In the genomic region with DNA sequence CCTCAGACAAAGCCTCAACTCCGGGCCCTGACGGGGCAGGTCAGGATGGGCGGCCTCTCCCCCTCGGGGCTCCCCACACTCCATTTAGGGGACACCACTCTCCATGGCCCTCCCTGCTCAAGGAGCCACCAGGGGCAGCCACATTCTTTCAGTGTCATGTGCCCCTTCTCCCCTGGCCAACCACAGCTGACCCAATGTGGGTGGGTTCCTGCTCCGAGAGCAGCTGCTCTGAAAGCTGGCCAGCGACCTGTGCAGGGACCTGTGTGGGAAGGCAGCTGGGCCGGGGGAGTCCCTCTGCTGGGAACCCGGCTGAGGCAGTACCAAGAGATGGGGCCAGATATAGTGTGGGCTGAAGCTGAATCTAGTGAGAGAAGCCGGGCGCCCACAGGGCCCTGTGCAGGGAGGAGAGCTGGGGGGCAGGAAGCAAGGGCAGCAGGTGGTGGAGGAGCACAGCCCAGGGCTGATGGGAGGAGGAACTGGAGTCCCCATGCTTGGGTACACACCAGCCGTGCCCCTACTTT, we compare ENCODE assay signal across 1 cellular context.
TF ChIP-seq lines count a peak whose summit lies in the region.

No MANE protein-coding gene starts in this region.

TF ChIP-seq in HepG2, 621 proteins besides CTCF, POLR2A, EP300 and RAD21 (continues in another document):
- no peak for TF ChIP-seq DRAP1 (CRISPR knock-in tag; IDR thresholded peaks at IDR 0.05)
- TF ChIP-seq KDM3A (CRISPR knock-in tag; IDR thresholded peaks at IDR 0.05; ENCODE audit: low read depth), result no peak
- TF ChIP-seq ZMYM4 (CRISPR knock-in tag; IDR thresholded peaks at IDR 0.05), result no peak
- no peak for TF ChIP-seq FOSL1 (CRISPR knock-in tag; IDR thresholded peaks at IDR 0.05; ENCODE audit: borderline replicate concordance)
- TF ChIP-seq ZNF484 (CRISPR knock-in tag; IDR thresholded peaks at IDR 0.05; ENCODE audit: borderline replicate concordance, low read depth), result 0 out of 2 replicates have a peak, but pooled peaks have one; percentile 40
- TF ChIP-seq USF2 (IDR thresholded peaks at IDR 0.05; ENCODE audit: low read depth, low read length), result peak; percentile 47; the same call in 1 of the 2 replicates
- TF ChIP-seq USF2 (CRISPR knock-in tag; IDR thresholded peaks at IDR 0.05; ENCODE audit: borderline replicate concordance), result peak; percentile 59; the same call in 1 of the 2 replicates
- no peak for TF ChIP-seq NFYB (CRISPR knock-in tag; IDR thresholded peaks at IDR 0.05)
- no peak for TF ChIP-seq ZNF782 (CRISPR knock-in tag; IDR thresholded peaks at IDR 0.05; ENCODE audit: borderline replicate concordance)
- TF ChIP-seq HIVEP1 (CRISPR knock-in tag; IDR thresholded peaks at IDR 0.05), result peak; percentile 19; the same call in 1 of the 2 replicates
- TF ChIP-seq, protein P1, sequence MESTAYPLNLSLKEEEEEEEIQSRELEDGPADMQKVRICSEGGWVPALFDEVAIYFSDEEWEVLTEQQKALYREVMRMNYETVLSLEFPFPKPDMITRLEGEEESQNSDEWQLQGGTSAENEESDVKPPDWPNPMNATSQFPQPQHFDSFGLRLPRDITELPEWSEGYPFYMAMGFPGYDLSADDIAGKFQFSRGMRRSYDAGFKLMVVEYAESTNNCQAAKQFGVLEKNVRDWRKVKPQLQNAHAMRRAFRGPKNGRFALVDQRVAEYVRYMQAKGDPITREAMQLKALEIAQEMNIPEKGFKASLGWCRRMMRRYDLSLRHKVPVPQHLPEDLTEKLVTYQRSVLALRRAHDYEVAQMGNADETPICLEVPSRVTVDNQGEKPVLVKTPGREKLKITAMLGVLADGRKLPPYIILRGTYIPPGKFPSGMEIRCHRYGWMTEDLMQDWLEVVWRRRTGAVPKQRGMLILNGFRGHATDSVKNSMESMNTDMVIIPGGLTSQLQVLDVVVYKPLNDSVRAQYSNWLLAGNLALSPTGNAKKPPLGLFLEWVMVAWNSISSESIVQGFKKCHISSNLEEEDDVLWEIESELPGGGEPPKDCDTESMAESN (CRISPR knock-in tag; conservative IDR thresholded peaks at IDR 0.05), result no peak
- TF ChIP-seq ZKSCAN5 (CRISPR knock-in tag; IDR thresholded peaks at IDR 0.05), result no peak
- TF ChIP-seq ZNF282 (IDR thresholded peaks at IDR 0.05; ENCODE audit: partially characterized antibody), result no peak
- no peak for TF ChIP-seq GABPB1 (CRISPR knock-in tag; IDR thresholded peaks at IDR 0.05)
- 0 out of 2 replicates have a peak, but pooled peaks have one; percentile 27 for TF ChIP-seq ZNF292 (CRISPR knock-in tag; IDR thresholded peaks at IDR 0.05; ENCODE audit: borderline replicate concordance, low read depth)
- no peak for TF ChIP-seq FOXJ3 (CRISPR knock-in tag; IDR thresholded peaks at IDR 0.05; ENCODE audit: borderline replicate concordance)
- no peak for TF ChIP-seq HNRNPL (IDR thresholded peaks at IDR 0.05; ENCODE audit: low read depth, low read length)
- TF ChIP-seq ZNF607 (CRISPR knock-in tag; IDR thresholded peaks at IDR 0.05; ENCODE audit: borderline replicate concordance), result 0 out of 2 replicates have a peak, but pooled peaks have one; percentile 38
- peak; percentile 65; the same call in 1 of the 2 replicates for TF ChIP-seq ZNF687 (CRISPR knock-in tag; IDR thresholded peaks at IDR 0.05)
- TF ChIP-seq ZNF577 (CRISPR knock-in tag; IDR thresholded peaks at IDR 0.05; ENCODE audit: borderline replicate concordance, low read depth), result no peak
- TF ChIP-seq ZNF567 (CRISPR knock-in tag; IDR thresholded peaks at IDR 0.05; ENCODE audit: borderline replicate concordance), result 0 out of 2 replicates have a peak, but pooled peaks have one; percentile 9
- TF ChIP-seq ZNF772 (CRISPR knock-in tag; IDR thresholded peaks at IDR 0.05), result no peak
- 0 out of 2 replicates have a peak, but pooled peaks have one; percentile 63 for TF ChIP-seq ZNF572 (CRISPR knock-in tag; IDR thresholded peaks at IDR 0.05)
- no peak for TF ChIP-seq GLI4 (CRISPR knock-in tag; IDR thresholded peaks at IDR 0.05; ENCODE audit: borderline replicate concordance)
- no peak for TF ChIP-seq RFXAP (CRISPR knock-in tag; IDR thresholded peaks at IDR 0.05; ENCODE audit: borderline replicate concordance)
- TF ChIP-seq REST (IDR thresholded peaks at IDR 0.05; ENCODE audit: borderline replicate concordance in 1 of 2, low read depth in 1 of 2, low read length in 2 of 2), result peak in 1 of 2 experiments; percentile 59; a peak in 2 of 4 replicates
- TF ChIP-seq, protein P2, sequence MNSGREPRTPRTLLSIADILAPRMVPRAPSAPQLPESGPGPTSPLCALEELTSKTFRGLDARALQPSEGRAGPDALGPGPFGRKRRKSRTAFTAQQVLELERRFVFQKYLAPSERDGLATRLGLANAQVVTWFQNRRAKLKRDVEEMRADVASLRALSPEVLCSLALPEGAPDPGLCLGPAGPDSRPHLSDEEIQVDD (CRISPR knock-in tag; IDR thresholded peaks at IDR 0.05; ENCODE audit: borderline replicate concordance), result no peak
- no peak for TF ChIP-seq KLF16 (CRISPR knock-in tag; IDR thresholded peaks at IDR 0.05)
- TF ChIP-seq HHEX (CRISPR knock-in tag; IDR thresholded peaks at IDR 0.05), result no peak
- 0 out of 2 replicates have a peak, but pooled peaks have one; percentile 52 for TF ChIP-seq CAMTA2 (CRISPR knock-in tag; IDR thresholded peaks at IDR 0.05; ENCODE audit: borderline replicate concordance)
- no peak for TF ChIP-seq FOXM1 (CRISPR knock-in tag; IDR thresholded peaks at IDR 0.05)
- TF ChIP-seq, protein P3, sequence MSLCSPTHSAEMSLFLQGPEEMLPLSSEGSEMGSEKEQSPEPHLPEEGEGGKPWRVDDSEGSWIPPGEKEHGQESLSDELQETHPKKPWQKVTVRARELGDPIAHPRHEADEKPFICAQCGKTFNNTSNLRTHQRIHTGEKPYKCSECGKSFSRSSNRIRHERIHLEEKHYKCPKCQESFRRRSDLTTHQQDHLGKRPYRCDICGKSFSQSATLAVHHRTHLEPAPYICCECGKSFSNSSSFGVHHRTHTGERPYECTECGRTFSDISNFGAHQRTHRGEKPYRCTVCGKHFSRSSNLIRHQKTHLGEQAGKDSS (CRISPR knock-in tag; IDR thresholded peaks at IDR 0.05; ENCODE audit: borderline replicate concordance, low read depth), result no peak
- TF ChIP-seq, protein P4, sequence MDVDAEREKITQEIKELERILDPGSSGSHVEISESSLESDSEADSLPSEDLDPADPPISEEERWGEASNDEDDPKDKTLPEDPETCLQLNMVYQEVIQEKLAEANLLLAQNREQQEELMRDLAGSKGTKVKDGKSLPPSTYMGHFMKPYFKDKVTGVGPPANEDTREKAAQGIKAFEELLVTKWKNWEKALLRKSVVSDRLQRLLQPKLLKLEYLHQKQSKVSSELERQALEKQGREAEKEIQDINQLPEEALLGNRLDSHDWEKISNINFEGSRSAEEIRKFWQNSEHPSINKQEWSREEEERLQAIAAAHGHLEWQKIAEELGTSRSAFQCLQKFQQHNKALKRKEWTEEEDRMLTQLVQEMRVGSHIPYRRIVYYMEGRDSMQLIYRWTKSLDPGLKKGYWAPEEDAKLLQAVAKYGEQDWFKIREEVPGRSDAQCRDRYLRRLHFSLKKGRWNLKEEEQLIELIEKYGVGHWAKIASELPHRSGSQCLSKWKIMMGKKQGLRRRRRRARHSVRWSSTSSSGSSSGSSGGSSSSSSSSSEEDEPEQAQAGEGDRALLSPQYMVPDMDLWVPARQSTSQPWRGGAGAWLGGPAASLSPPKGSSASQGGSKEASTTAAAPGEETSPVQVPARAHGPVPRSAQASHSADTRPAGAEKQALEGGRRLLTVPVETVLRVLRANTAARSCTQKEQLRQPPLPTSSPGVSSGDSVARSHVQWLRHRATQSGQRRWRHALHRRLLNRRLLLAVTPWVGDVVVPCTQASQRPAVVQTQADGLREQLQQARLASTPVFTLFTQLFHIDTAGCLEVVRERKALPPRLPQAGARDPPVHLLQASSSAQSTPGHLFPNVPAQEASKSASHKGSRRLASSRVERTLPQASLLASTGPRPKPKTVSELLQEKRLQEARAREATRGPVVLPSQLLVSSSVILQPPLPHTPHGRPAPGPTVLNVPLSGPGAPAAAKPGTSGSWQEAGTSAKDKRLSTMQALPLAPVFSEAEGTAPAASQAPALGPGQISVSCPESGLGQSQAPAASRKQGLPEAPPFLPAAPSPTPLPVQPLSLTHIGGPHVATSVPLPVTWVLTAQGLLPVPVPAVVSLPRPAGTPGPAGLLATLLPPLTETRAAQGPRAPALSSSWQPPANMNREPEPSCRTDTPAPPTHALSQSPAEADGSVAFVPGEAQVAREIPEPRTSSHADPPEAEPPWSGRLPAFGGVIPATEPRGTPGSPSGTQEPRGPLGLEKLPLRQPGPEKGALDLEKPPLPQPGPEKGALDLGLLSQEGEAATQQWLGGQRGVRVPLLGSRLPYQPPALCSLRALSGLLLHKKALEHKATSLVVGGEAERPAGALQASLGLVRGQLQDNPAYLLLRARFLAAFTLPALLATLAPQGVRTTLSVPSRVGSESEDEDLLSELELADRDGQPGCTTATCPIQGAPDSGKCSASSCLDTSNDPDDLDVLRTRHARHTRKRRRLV (CRISPR knock-in tag; IDR thresholded peaks at IDR 0.05), result 0 out of 2 replicates have a peak, but pooled peaks have one; percentile 55
- TF ChIP-seq MTA1 (CRISPR knock-in tag; IDR thresholded peaks at IDR 0.05; ENCODE audit: borderline replicate concordance), result no peak
- TF ChIP-seq ZNF788 (CRISPR knock-in tag; IDR thresholded peaks at IDR 0.05; ENCODE audit: borderline replicate concordance), result no peak
- no peak for TF ChIP-seq ZNF839 (CRISPR knock-in tag; IDR thresholded peaks at IDR 0.05; ENCODE audit: borderline replicate concordance)
- TF ChIP-seq TCF12 (IDR thresholded peaks at IDR 0.05), result no peak
- peak; percentile 71; the same call in 1 of the 2 replicates for TF ChIP-seq TCF12 (CRISPR knock-in tag; IDR thresholded peaks at IDR 0.05)
